In genomic region chr1:40315239-40315794, GRCh38 we compare ENCODE assay signal across 8 cellular contexts. TPM values are rescaled to one million over a fixed set of nuclear protein-coding genes. Genes with fewer than 3 reads are reported as not detected.
DNase-seq lines count a peak whose midpoint lies in the region; ATAC-seq and TF ChIP-seq lines count a peak whose summit lies in the region.

No MANE protein-coding gene starts in this region.

- H2BK5ac ChIP-seq in IMR-90 (ENCODE audit: low read depth, low read length, poor library complexity, severe bottlenecking), result peak overlapping the region; percentile 43

- peak overlapping the region; percentile 86 for H2BK120ac ChIP-seq in IMR-90 (ENCODE audit: low read depth, low read length)

- H3K79me1 ChIP-seq in IMR-90 (ENCODE audit: low read depth in 1 of 2, low read length in 2 of 2), result no peaks in the 10 kb centered on the region

- H3K4me3 ChIP-seq in IMR-90 (ENCODE audit: insufficient read depth, low read depth, low read length) (peak overlapping the region; percentile 28; the same call in 1 of the 2 replicates), fibroblast of pulmonary artery (replicated peaks; ENCODE audit: low read depth, low read length) (peak overlapping the region; percentile 42)

- H3K4me1 ChIP-seq in IMR-90 (ENCODE audit: control insufficient read depth, insufficient read depth, low read length), result peaks cover 13% of the 10 kb centered on the region; the same call in 1 of the 2 replicates

- POLR2A ChIA-PET in IMR-90 (lab: Charles Lee; ENCODE audit: unreplicated experiment), result interaction anchor here (0.5 to 1.0 kb wide), 3 partner anchors 15 to 233 kb away, joined by 3 to 4 read pairs (median 3); no protein-coding TSS in a partner anchor
- POLR2A ChIA-PET in naive thymus-derived CD8-positive, alpha-beta T cell (lab: Charles Lee), result interaction anchor here (0.5 to 3.9 kb wide), 17 partner anchors 23 to 338 kb away, joined by 3 to 15 read pairs (median 4); partner anchors contain the start of genes CAP1, SMAP2 and ZMPSTE24

- peak overlapping the region; percentile 96 for H4K5ac ChIP-seq in IMR-90 (ENCODE audit: low read depth, low read length)

- in situ Hi-C loops in IMR-90 (cut with MboI; ENCODE audit: low sequenced_read_pairs), result no loop called here

- no peak overlapping the region for H3K27ac Mint-ChIP-seq in activated T-helper 2 cell treated with anti-CD3 and anti-CD28 coated beads, Interferon-gamma antibody, Interleukin-2, Interleukin-4, amounts not matched to agents 10 μg/mL and 5 μg/mL and 100 μg/mL, durations not matched to agents 14 hours and 24 hours and 36 hours
- H3K27ac Mint-ChIP-seq in naive thymus-derived CD8-positive, alpha-beta T cell, result peak overlapping the region in 9 of 10 donors; percentile 32 to 93 (median 91)

- TF ChIP-seq RAD21 in IMR-90 (IDR thresholded peaks at IDR 0.05; ENCODE audit: low read length), result peak; percentile 71

- H3K56ac ChIP-seq in IMR-90 (ENCODE audit: extremely low read depth, insufficient read depth, low read length), result no peak overlapping the region

- peak overlapping the region; percentile 97; the same call in 2 of the 3 replicates for H2BK15ac ChIP-seq in IMR-90 (ENCODE audit: low read depth, low read length)

- H2AK9ac ChIP-seq in IMR-90 (replicated peaks; ENCODE audit: low read depth, low read length, poor library complexity), result peak overlapping the region; percentile 81

- peak overlapping the region; percentile 80 to 92 for H4K8ac ChIP-seq in IMR-90 (ENCODE audit: low read depth in 2 of 2, low read length in 2 of 2)

- H3K27me3 ChIP-seq in IMR-90 (ENCODE audit: control insufficient read depth, insufficient read depth, low read length), result peaks cover 37% of the 10 kb centered on the region

- H3K36me3 ChIP-seq in IMR-90 (ENCODE audit: control insufficient read depth, insufficient read depth, low read length), result no peaks in the 10 kb centered on the region

- H2AK5ac ChIP-seq in IMR-90 (ENCODE audit: low read depth, low read length), result peak overlapping the region; percentile 49

- H3K4me3 Mint-ChIP-seq in activated T-helper 2 cell treated with anti-CD3 and anti-CD28 coated beads, Interferon-gamma antibody, Interleukin-2, Interleukin-4, amounts not matched to agents 10 μg/mL and 5 μg/mL and 100 μg/mL, durations not matched to agents 14 hours and 24 hours and 36 hours (ENCODE audit: low read depth), result peak overlapping the region; percentile 78
- peak overlapping the region; percentile 82 to 94 (median 91) for H3K4me3 Mint-ChIP-seq in naive thymus-derived CD8-positive, alpha-beta T cell

- H3K9me1 ChIP-seq in IMR-90 (ENCODE audit: insufficient read depth, low read length), result 0 out of 2 replicates have a peak, but pooled peaks cover 3% of the 10 kb centered on the region

- no peaks in the 10 kb centered on the region for H3K9me3 ChIP-seq in IMR-90 (ENCODE audit: control insufficient read depth, insufficient read depth, low read length)

- TF ChIP-seq CTCF in IMR-90 (conservative IDR thresholded peaks at IDR 0.05; ENCODE audit: low read depth, low read length) (peak; percentile 88), fibroblast of pulmonary artery (IDR thresholded peaks at IDR 0.05; ENCODE audit: low read length, missing control alignments) (peak; percentile 86)

- peak overlapping the region; percentile 39; the same call in 1 of the 2 replicates for H3K23ac ChIP-seq in IMR-90 (ENCODE audit: low read depth, low read length)

- H3K18ac ChIP-seq in IMR-90 (ENCODE audit: low read depth, low read length), result peak overlapping the region; percentile 89

- peak overlapping the region; percentile 96 for H3K14ac ChIP-seq in IMR-90 (replicated peaks; ENCODE audit: low read depth, low read length)

- H2BK20ac ChIP-seq in IMR-90 (ENCODE audit: low read depth, low read length), result peak overlapping the region; percentile 84

- intact Hi-C loops in IMR-90 (cut with micrococcal nuclease), result loop anchor here (5.0 kb wide), 1 partner anchor 173 kb away; no protein-coding TSS in a partner anchor
- intact Hi-C loops in activated T-helper 2 cell treated with anti-CD3 and anti-CD28 coated beads, Interferon-gamma antibody, Interleukin-2, Interleukin-4, amounts not matched to agents 10 μg/mL and 5 μg/mL and 100 μg/mL, durations not matched to agents 14 hours and 24 hours and 36 hours (cut with micrococcal nuclease), result loop anchor here (5.0 kb wide), 4 partner anchors 58 to 153 kb away; partner anchors contain the start of genes RLF and ZMPSTE24

- H3K4me2 ChIP-seq in IMR-90 (ENCODE audit: low read depth, low read length), result peak overlapping the region; percentile 89

- dilution Hi-C loops in IMR-90 (cut with HindIII; ENCODE audit: low sequenced_read_pairs, unreplicated experiment), result no loop called here

- peak overlapping the region; percentile 99 for H2AFZ ChIP-seq in IMR-90 (replicated peaks; ENCODE audit: low read length, poor library complexity)

- peak overlapping the region; percentile 95 for H4K91ac ChIP-seq in IMR-90 (ENCODE audit: insufficient read depth, low read depth, low read length)

- DNase-seq in 8988T (peak; percentile 85), IMR-90 (peak; percentile 83), RKO (ENCODE audit: low spot score) (peak; percentile 22), fibroblast of pulmonary artery (ENCODE audit: low read depth) (peak; percentile 90)
- peak; percentile 81 for DNase-seq in activated T-helper 2 cell treated with anti-CD3 and anti-CD28 coated beads, Interferon-gamma antibody, Interleukin-2, Interleukin-4, amounts not matched to agents 10 μg/mL and 5 μg/mL and 100 μg/mL, durations not matched to agents 14 hours and 24 hours and 36 hours (ENCODE audit: low spot score)
- DNase-seq in naive thymus-derived CD8-positive, alpha-beta T cell, result peak; percentile 79 to 91 (median 85)
- DNase-seq in stimulated activated CD8-positive, alpha-beta memory T cell treated with anti-CD3 and anti-CD28 coated beads, Interleukin-7, amount 100 ng/mL, for 48 hours (ENCODE audit: extremely low read depth in 1 of 2, low read depth in 1 of 2), result peak; percentile 63 to 66

- WGBS in IMR-90 (ENCODE audit: extremely low coverage in 2 of 2, insufficient read length in 1 of 2), 2 experiments, result 0% methylated on average over 6 of the region's 42 CpGs; no CpG with 5 or more reads in 1 of the 2 experiments

- ATAC-seq in GM18861 (IDR thresholded peaks at IDR 0.05; ENCODE audit: unreplicated experiment) (peak; percentile 30), IMR-90 (ENCODE audit: low read depth) (peak; percentile 97)
- peak; percentile 60 to 76 for ATAC-seq in naive thymus-derived CD8-positive, alpha-beta T cell

- peaks cover 45% of the 10 kb centered on the region for H3K4me1 Mint-ChIP-seq in activated T-helper 2 cell treated with anti-CD3 and anti-CD28 coated beads, Interferon-gamma antibody, Interleukin-2, Interleukin-4, amounts not matched to agents 10 μg/mL and 5 μg/mL and 100 μg/mL, durations not matched to agents 14 hours and 24 hours and 36 hours (ENCODE audit: low read depth)
- H3K4me1 Mint-ChIP-seq in naive thymus-derived CD8-positive, alpha-beta T cell, result peaks cover 19 to 50% (median 40%) of the 10 kb centered on the region in 4 donors

- H3K4ac ChIP-seq in IMR-90 (ENCODE audit: low read depth, low read length), result peak overlapping the region; percentile 95

- H3K27ac ChIP-seq in IMR-90 (ENCODE audit: insufficient read depth, low read length), result peak overlapping the region; percentile 79

- TF ChIP-seq POLR2A in IMR-90 (IDR thresholded peaks at IDR 0.05; ENCODE audit: low read depth, low read length), result no peak

- H3K36me3 Mint-ChIP-seq in activated T-helper 2 cell treated with anti-CD3 and anti-CD28 coated beads, Interferon-gamma antibody, Interleukin-2, Interleukin-4, amounts not matched to agents 10 μg/mL and 5 μg/mL and 100 μg/mL, durations not matched to agents 14 hours and 24 hours and 36 hours (ENCODE audit: low read depth), result no peaks in the 10 kb centered on the region
- H3K36me3 Mint-ChIP-seq in naive thymus-derived CD8-positive, alpha-beta T cell, result no peaks in the 10 kb centered on the region

- no TSS peak for BruUV-seq in IMR-90 (replicated peaks; lab: Mats Ljungman, UMichigan)

- CTCF ChIA-PET in IMR-90 (lab: Yijun Ruan, JAX), result interaction anchor here (0.6 to 2.8 kb wide), 21 partner anchors 13 to 257 kb away, joined by 3 to 16 read pairs (median 4); no protein-coding TSS in a partner anchor

- peak overlapping the region; percentile 75 for H3K9ac ChIP-seq in IMR-90 (ENCODE audit: low read depth, low read length)

- H3K27me3 Mint-ChIP-seq in activated T-helper 2 cell treated with anti-CD3 and anti-CD28 coated beads, Interferon-gamma antibody, Interleukin-2, Interleukin-4, amounts not matched to agents 10 μg/mL and 5 μg/mL and 100 μg/mL, durations not matched to agents 14 hours and 24 hours and 36 hours (ENCODE audit: low read depth), result peaks cover 16% of the 10 kb centered on the region
- H3K27me3 Mint-ChIP-seq in naive thymus-derived CD8-positive, alpha-beta T cell, result peaks cover 0 to 11% (median 6%) of the 10 kb centered on the region in 5 donors

- H3K9me3 Mint-ChIP-seq in activated T-helper 2 cell treated with anti-CD3 and anti-CD28 coated beads, Interferon-gamma antibody, Interleukin-2, Interleukin-4, amounts not matched to agents 10 μg/mL and 5 μg/mL and 100 μg/mL, durations not matched to agents 14 hours and 24 hours and 36 hours, result no peaks in the 10 kb centered on the region
- H3K9me3 Mint-ChIP-seq in naive thymus-derived CD8-positive, alpha-beta T cell, result no peaks in the 10 kb centered on the region

- no peaks in the 10 kb centered on the region for H4K20me1 ChIP-seq in IMR-90 (ENCODE audit: insufficient read depth, low read length)

RNA-seq across cellular contexts. Expression of gene COL9A2, which starts 1.8 kb away (rescaled TPM):
- total RNA-seq in IMR-90 (2012; rRNA removed), result 0.56 and 0.90 TPM in 2 replicates
- 1.3 and 1.6 TPM in 2 replicates for polyA plus RNA-seq in IMR-90 (2012; rRNA removed)
- polyA plus RNA-seq in IMR-90 (2012; cell fraction: cytosol; rRNA removed), result 1.1 and 1.3 TPM in 2 replicates
- polyA plus RNA-seq in IMR-90 (2012; cell fraction: nucleus; rRNA removed; ENCODE audit: low replicate concordance), result 6.1 and 8.7 TPM in 2 replicates
- total RNA-seq in activated T-helper 2 cell treated with anti-CD3 and anti-CD28 coated beads, Interferon-gamma antibody, Interleukin-2, Interleukin-4, amounts not matched to agents 10 μg/mL and 5 μg/mL and 100 μg/mL, durations not matched to agents 14 hours and 24 hours and 36 hours, result 18.7 and 18.9 TPM in 2 replicates
- total RNA-seq in naive thymus-derived CD8-positive, alpha-beta T cell, result 1 to 10 TPM; 5.2 to 6.3 TPM
- under 1 TPM; 0.73 to 0.83 (median 0.76) TPM for polyA plus RNA-seq in naive thymus-derived CD8-positive, alpha-beta T cell

RNA-seq across cellular contexts. Expression of gene ZMPSTE24, which starts 57.3 kb away (rescaled TPM):
- 28.9 and 90.8 TPM in 2 replicates for total RNA-seq in IMR-90 (2012; rRNA removed)
- 17.7 and 21.0 TPM in 2 replicates for polyA plus RNA-seq in IMR-90 (2012; rRNA removed)
- polyA plus RNA-seq in IMR-90 (2012; cell fraction: cytosol; rRNA removed), result 3.1 and 3.9 TPM in 2 replicates
- polyA plus RNA-seq in IMR-90 (2012; cell fraction: nucleus; rRNA removed; ENCODE audit: low replicate concordance), result 1.7 and 7.1 TPM in 2 replicates
- 48.2 TPM in 2 replicates for total RNA-seq in activated T-helper 2 cell treated with anti-CD3 and anti-CD28 coated beads, Interferon-gamma antibody, Interleukin-2, Interleukin-4, amounts not matched to agents 10 μg/mL and 5 μg/mL and 100 μg/mL, durations not matched to agents 14 hours and 24 hours and 36 hours
- total RNA-seq in naive thymus-derived CD8-positive, alpha-beta T cell, result 10 to 100 TPM; 18.3 to 19.7 TPM
- polyA plus RNA-seq in naive thymus-derived CD8-positive, alpha-beta T cell, result 10 to 100 TPM; 20.8 to 23.6 (median 23.0) TPM

RNA-seq across cellular contexts. Expression of gene SMAP2, which starts 58.2 kb away (rescaled TPM):
- total RNA-seq in IMR-90 (2012; rRNA removed), result 30.1 and 33.6 TPM in 2 replicates
- 29.1 and 31.0 TPM in 2 replicates for polyA plus RNA-seq in IMR-90 (2012; rRNA removed)
- 15.8 and 20.4 TPM in 2 replicates for polyA plus RNA-seq in IMR-90 (2012; cell fraction: cytosol; rRNA removed)
- 20.5 and 30.1 TPM in 2 replicates for polyA plus RNA-seq in IMR-90 (2012; cell fraction: nucleus; rRNA removed; ENCODE audit: low replicate concordance)
- 185 and 186 TPM in 2 replicates for total RNA-seq in activated T-helper 2 cell treated with anti-CD3 and anti-CD28 coated beads, Interferon-gamma antibody, Interleukin-2, Interleukin-4, amounts not matched to agents 10 μg/mL and 5 μg/mL and 100 μg/mL, durations not matched to agents 14 hours and 24 hours and 36 hours
- total RNA-seq in naive thymus-derived CD8-positive, alpha-beta T cell, result 100 to 1,000 TPM; 154 to 160 TPM
- 100 to 1,000 TPM; 297 to 506 (median 298) TPM for polyA plus RNA-seq in naive thymus-derived CD8-positive, alpha-beta T cell

Comparison
In these comparisons a context has a peak if more than half of its experiments do, and no peak if none do; other contexts are left out.
1. Peak in every context shown above with its lines: DNase-seq, ATAC-seq, H3K4me3 ChIP-seq and H3K27ac ChIP-seq.
2. DNase-seq: peak in every context shown above with its lines; median percentile 90 in fibroblast of pulmonary artery; 85 in 8988T; 85 in naive thymus-derived CD8-positive, alpha-beta T cell; 83 in IMR-90; 81 in activated T-helper 2 cell treated with anti-CD3 and anti-CD28 coated beads, Interferon-gamma antibody, Interleukin-2, Interleukin-4, amounts not matched to agents 10 μg/mL and 5 μg/mL and 100 μg/mL, durations not matched to agents 14 hours and 24 hours and 36 hours; 64 in stimulated activated CD8-positive, alpha-beta memory T cell treated with anti-CD3 and anti-CD28 coated beads, Interleukin-7, amount 100 ng/mL, for 48 hours; 22 in RKO.
3. ATAC-seq: peak in every context shown above with its lines; median percentile 97 in IMR-90; 68 in naive thymus-derived CD8-positive, alpha-beta T cell; 30 in GM18861.